9 cellular contexts compared by ENCODE assay signal in the genomic region with DNA sequence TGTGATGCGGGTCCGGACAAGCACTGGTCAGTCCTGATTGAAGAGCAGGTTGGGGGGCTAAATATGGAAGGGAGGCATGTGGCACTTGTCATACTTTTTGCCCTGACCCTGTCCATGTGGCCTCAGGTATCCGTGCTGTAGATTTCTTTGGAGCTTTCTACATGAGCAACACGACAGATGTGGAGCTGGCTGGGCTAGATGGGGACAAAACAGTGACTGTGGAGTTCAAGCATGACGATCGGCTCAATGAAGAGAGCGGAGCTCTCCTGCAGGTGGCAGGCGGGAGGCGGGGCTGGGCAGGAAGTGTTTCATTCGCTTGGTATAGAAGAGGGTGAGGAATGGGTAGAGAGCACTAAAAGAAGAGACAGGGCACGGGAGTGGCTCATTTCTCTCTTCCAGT. TPM values are rescaled to one million over a fixed set of nuclear protein-coding genes. Genes with fewer than 3 reads are reported as not detected.
DNase-seq lines count a peak whose midpoint lies in the region; TF ChIP-seq lines count a peak whose summit lies in the region.
"Had no signal": no experiment of that assay in that cellular context is flagged by ENCODE, and none has a peak within 500 bp of the region (broad histone marks: within the 10 kb centered on the region; RNA-seq: fewer than 3 reads in every experiment).

No MANE protein-coding gene starts in this region.

- H3K27ac Mint-ChIP-seq in nephron, result peak overlapping the region in 2 of 3 experiments; percentile 0 to 8
- H3K27ac Mint-ChIP-seq: dendritic cell treated with granulocyte-macrophage colony-stimulating factor and Interleukin-4, amounts not matched to agents 40 ng/mL and 50 ng/mL, for 4 days had no signal

- H3K27me3 Mint-ChIP-seq in nephron (ENCODE audit: low read depth), result no peaks in the 10 kb centered on the region
- H3K27me3 Mint-ChIP-seq: dendritic cell treated with granulocyte-macrophage colony-stimulating factor and Interleukin-4, amounts not matched to agents 40 ng/mL and 50 ng/mL, for 4 days had no signal

- peak overlapping the region in 1 of 4 donors; percentile 46 for H3K27ac ChIP-seq in Peyer's patch
- no peak overlapping the region for H3K27ac ChIP-seq in ovary
- H3K27ac ChIP-seq in coronary artery, result no peak overlapping the region

- H3K36me3 Mint-ChIP-seq in nephron (ENCODE audit: low read depth), result peaks cover 67% of the 10 kb centered on the region

- no peaks in the 10 kb centered on the region for H3K27me3 ChIP-seq in Peyer's patch
- H3K27me3 ChIP-seq in ovary, result no peaks in the 10 kb centered on the region

- no peaks in the 10 kb centered on the region for H3K9me3 ChIP-seq in Peyer's patch
- no peaks in the 10 kb centered on the region for H3K9me3 ChIP-seq in ovary

- H3K4me3 Mint-ChIP-seq in nephron, result peak overlapping the region; percentile 28 to 62 (median 50)
- H3K4me3 Mint-ChIP-seq: dendritic cell treated with granulocyte-macrophage colony-stimulating factor and Interleukin-4, amounts not matched to agents 40 ng/mL and 50 ng/mL, for 4 days had no signal

- H3K4me1 ChIP-seq in Peyer's patch (peaks cover 0 to 7% (median 5%) of the 10 kb centered on the region in 4 donors), ovary (ENCODE audit: insufficient read depth) (peaks cover 3% of the 10 kb centered on the region)

- H3K9me3 Mint-ChIP-seq in nephron, result no peaks in the 10 kb centered on the region
- H3K9me3 Mint-ChIP-seq: dendritic cell treated with granulocyte-macrophage colony-stimulating factor and Interleukin-4, amounts not matched to agents 40 ng/mL and 50 ng/mL, for 4 days had no signal

- no peak for TF ChIP-seq POLR2A in Peyer's patch (IDR thresholded peaks at IDR 0.05)
- no peak for TF ChIP-seq POLR2A in ovary (IDR thresholded peaks at IDR 0.05)

- H3K4me3 ChIP-seq in Peyer's patch (no peak overlapping the region), ovary (no peak overlapping the region), coronary artery (no peak overlapping the region)

- TF ChIP-seq CTCF in Peyer's patch (IDR thresholded peaks at IDR 0.05) (peak in 3 of 6 experiments; percentile 1 to 45 (median 23)), nephron (IDR thresholded peaks at IDR 0.05; ENCODE audit: unreplicated experiment in 3 of 3) (no peak), ovary (IDR thresholded peaks at IDR 0.05) (no peak), coronary artery (IDR thresholded peaks at IDR 0.05) (no peak)

- intact Hi-C loops in ovary (cut with DNase I), result no loop called here

- peaks cover 20% of the 10 kb centered on the region for H3K4me1 Mint-ChIP-seq in nephron

- WGBS in ovary, 3 donors, result 79 to 83% (median 80%) methylated on average over 11 of the region's 11 CpGs

- H3K36me3 ChIP-seq in Peyer's patch, result peaks cover 0 to 74% (median 5%) of the 10 kb centered on the region in 3 donors
- no peaks in the 10 kb centered on the region for H3K36me3 ChIP-seq in ovary

- peak; percentile 83 for DNase-seq in DMS53 treated with DMSO at 0.1 percent for 48 hours (lab: John Stamatoyannopoulos, UW; ENCODE audit: unreplicated experiment)
- peak in 2 of 3 donors; percentile 68 to 76 for DNase-seq in Peyer's patch
- DNase-seq in activated T-helper 9 cell treated with anti-CD3 and anti-CD28 coated beads, Interleukin-2, amount 50 U/mL, for 16 hours (ENCODE audit: low read depth), result peak; percentile 48
- DNase-seq in nucleus accumbens (lab: John Stamatoyannopoulos, UW), result no peak
- no peak for DNase-seq in NCI-H1105 treated with DMSO at 0.1 percent for 48 hours (lab: John Stamatoyannopoulos, UW)
- DNase-seq in ovary, result no peak
- no peak for DNase-seq in coronary artery (ENCODE audit: low spot score)

- no peak for TF ChIP-seq EP300 in ovary (IDR thresholded peaks at IDR 0.05)

RNA-seq across cellular contexts. Expression of gene CHCHD1, which starts 13.0 kb away (rescaled TPM):
- total RNA-seq in Peyer's patch, result 10 to 100 TPM in 3 of 4 donors, 1 to 10 TPM in 1; 9.9 to 36.8 (median 20.9) TPM
- total RNA-seq in ovary, result 10 to 100 TPM; 12.5 to 33.4 (median 16.9) TPM
- polyA plus RNA-seq in ovary, result 10 to 100 TPM; 26.3 to 30.6 TPM

RNA-seq across cellular contexts. Expression of gene ZSWIM8, which starts 16.5 kb away (rescaled TPM):
- total RNA-seq in Peyer's patch (100 to 1,000 TPM in 3 of 4 donors, 10 to 100 TPM in 1; 87.5 to 345 (median 187) TPM), ovary (10 to 100 TPM; 56.1 to 90.7 (median 69.3) TPM)
- polyA plus RNA-seq in ovary, result 10 to 100 TPM; 42.7 to 80.9 TPM

RNA-seq across cellular contexts. Expression of gene SEC24C, which starts 24.7 kb away (rescaled TPM):
- 10 to 100 TPM; 48.7 to 81.5 (median 79.9) TPM for total RNA-seq in Peyer's patch
- 10 to 100 TPM; 30.3 to 70.4 (median 58.8) TPM for total RNA-seq in ovary
- 10 to 100 TPM; 32.2 to 60.5 TPM for polyA plus RNA-seq in ovary

RNA-seq across cellular contexts. Expression of gene NDST2, which starts 42.5 kb away (rescaled TPM):
- total RNA-seq in Peyer's patch (10 to 100 TPM; 16.5 to 39.1 (median 27.7) TPM), ovary (10 to 100 TPM; 24.4 to 37.5 (median 30.5) TPM)
- polyA plus RNA-seq in ovary, result 10 to 100 TPM; 16.7 to 17.0 TPM

Comparison
In these comparisons a context has a peak if more than half of its experiments do, and no peak if none do; other contexts are left out.
1. DNase-seq: peak in DMS53 treated with DMSO at 0.1 percent for 48 hours (single experiment), Peyer's patch (2 of 3) and activated T-helper 9 cell treated with anti-CD3 and anti-CD28 coated beads, Interleukin-2, amount 50 U/mL, for 16 hours (single experiment); none in nucleus accumbens (0 of 56), NCI-H1105 treated with DMSO at 0.1 percent for 48 hours (single experiment), ovary (0 of 5) and coronary artery (single experiment).